ENCODE assay signal across 20 cellular contexts in the genomic region with DNA sequence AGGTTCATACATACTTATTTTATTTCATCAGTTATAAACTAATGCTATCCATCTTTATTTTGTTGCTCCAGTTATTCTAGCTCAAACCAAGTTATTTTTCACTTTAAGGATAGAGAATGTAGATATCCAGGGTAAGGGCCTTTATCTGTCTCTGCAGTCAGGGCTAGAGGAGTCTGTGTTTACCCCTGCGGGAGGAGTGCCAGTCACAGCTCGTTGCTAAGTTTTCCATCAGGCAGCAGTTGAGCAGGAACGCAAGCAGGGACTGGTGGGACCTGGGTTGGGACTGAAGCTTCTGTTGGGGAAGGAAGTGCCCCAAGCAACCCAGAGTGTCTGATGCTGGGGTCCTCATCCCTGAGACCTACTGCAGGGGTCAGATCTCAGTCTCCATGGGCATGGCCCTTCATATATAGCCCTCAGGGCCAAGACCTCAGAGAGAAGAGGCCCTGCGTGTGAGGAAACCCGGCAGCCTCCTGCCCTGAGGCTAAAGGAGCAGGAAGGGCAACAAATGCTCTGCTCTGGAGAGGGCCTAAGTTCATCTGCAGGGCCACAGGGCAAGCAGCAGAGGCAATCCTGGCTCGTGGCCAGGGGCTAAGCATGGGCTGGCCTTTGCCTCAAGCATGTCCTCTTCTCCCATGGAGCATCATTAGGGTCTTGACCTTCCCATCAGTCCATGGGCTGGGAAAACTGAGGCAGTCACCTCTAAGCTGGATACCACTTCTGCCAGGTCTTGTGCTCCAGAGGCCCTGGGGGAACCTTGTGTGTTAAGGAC. TPM values are rescaled to one million over a fixed set of nuclear protein-coding genes. Genes with fewer than 3 reads are reported as not detected.
DNase-seq lines count a peak whose midpoint lies in the region; ATAC-seq and TF ChIP-seq lines count a peak whose summit lies in the region.
"Had no signal": no experiment of that assay in that cellular context is flagged by ENCODE, and none has a peak within 500 bp of the region (broad histone marks: within the 10 kb centered on the region; RNA-seq: fewer than 3 reads in every experiment).

No MANE protein-coding gene starts in this region.

- H3K4me3 ChIP-seq in right lobe of liver, result no peak overlapping the region
- H3K4me3 ChIP-seq: ovary had no signal

- WGBS in right lobe of liver (ENCODE audit: insufficient coverage, low coverage, low lambda C conversion rate, missing lambda C conversion rate), result 38% methylated on average over 5 of the region's 6 CpGs

- no peaks in the 10 kb centered on the region for H3K9me3 ChIP-seq in right lobe of liver
- H3K9me3 ChIP-seq: ovary had no signal

- H3K27me3 ChIP-seq in right lobe of liver, result no peaks in the 10 kb centered on the region
- H3K27me3 ChIP-seq: ovary had no signal

- H3K4me1 ChIP-seq in right lobe of liver, result peaks cover 0 to 4% (median 0%) of the 10 kb centered on the region in 4 donors

- TF ChIP-seq CTCF in VCaP (conservative IDR thresholded peaks at IDR 0.05) (no peak), right lobe of liver (IDR thresholded peaks at IDR 0.05) (no peak), GM10266 (IDR thresholded peaks at IDR 0.05; ENCODE audit: control insufficient read depth, insufficient read depth, low read depth, missing control alignments) (no peak)

- no peaks in the 10 kb centered on the region for H3K36me3 ChIP-seq in right lobe of liver
- H3K36me3 ChIP-seq: ovary had no signal

- H3K27ac ChIP-seq in VCaP (peak overlapping the region; percentile 68), right lobe of liver (no peak overlapping the region)
- H3K27ac ChIP-seq: ovary had no signal

- DNase-seq in AML-193 (lab: John Stamatoyannopoulos, UW), result peak; percentile 21 to 23
- DNase-seq in COLO668 (lab: John Stamatoyannopoulos, UW; ENCODE audit: unreplicated experiment), result peak; percentile 3
- peak; percentile 51 to 63 (median 60) for DNase-seq in right lobe of liver
- DNase-seq in GM10266 (ENCODE audit: extremely low spot score), result no peak
- no peak for DNase-seq in NCI-H345 (lab: John Stamatoyannopoulos, UW)
- no peak for DNase-seq in NK-92 (lab: John Stamatoyannopoulos, UW; ENCODE audit: unreplicated experiment)
- no peak for DNase-seq in NCI-H1105 treated with DMSO at 0.1 percent for 48 hours (lab: John Stamatoyannopoulos, UW)
- DNase-seq: activated CD4-positive, alpha-beta T cell treated with anti-CD3 and anti-CD28 coated beads, Interleukin-2, amount 50 U/mL, for 48 hours; activated CD4-positive, CD25-positive, alpha-beta regulatory T cell; CD4-positive, alpha-beta memory T cell; H7; kidney glomerular epithelial cell; mesenchymal stem cell; naive thymus-derived CD4-positive, alpha-beta T cell; NCI-H1092 treated with DMSO at 0.1 percent for 48 hours; NCI-H510A treated with DMSO at 0.1 percent for 48 hours; ovary; stimulated activated naive CD8-positive, alpha-beta T cell treated with anti-CD3 and anti-CD28 coated beads, Interleukin-15, amount 100 ng/mL, for 72 hours had no signal

- ATAC-seq in right lobe of liver, result peak; percentile 51 to 74 (median 59)
- ATAC-seq: sciatic nerve; stimulated activated naive CD8-positive, alpha-beta T cell treated with anti-CD3 and anti-CD28 coated beads, Interleukin-15, amount 100 ng/mL, for 72 hours had no signal

- TF ChIP-seq POLR2A in right lobe of liver (IDR thresholded peaks at IDR 0.05), result no peak

- intact Hi-C loops in right lobe of liver (cut with DNase I), result no loop called here

RNA-seq across cellular contexts. Expression of a gene that starts 6.6 kb away (rescaled TPM):
- under 1 TPM; 0.31 to 0.59 (median 0.36) TPM for total RNA-seq in right lobe of liver

RNA-seq across cellular contexts. Expression of a gene that starts 43.3 kb away (rescaled TPM):
- under 1 TPM in 4 of 6 experiments, not detected in 2; 0.24 to 0.95 (median 0.40) TPM for total RNA-seq in right lobe of liver
- total RNA-seq: CD4-positive, alpha-beta memory T cell had no signal

Comparison
In these comparisons a context has a peak if more than half of its experiments do, and no peak if none do; other contexts are left out.
1. DNase-seq: peak in AML-193 (2 of 2), COLO668 (single experiment) and right lobe of liver (3 of 3); none in GM10266 (single experiment), NCI-H345 (single experiment), NK-92 (single experiment) and NCI-H1105 treated with DMSO at 0.1 percent for 48 hours (single experiment).